ENCODE assay signal across 8 cellular contexts in the genomic region with DNA sequence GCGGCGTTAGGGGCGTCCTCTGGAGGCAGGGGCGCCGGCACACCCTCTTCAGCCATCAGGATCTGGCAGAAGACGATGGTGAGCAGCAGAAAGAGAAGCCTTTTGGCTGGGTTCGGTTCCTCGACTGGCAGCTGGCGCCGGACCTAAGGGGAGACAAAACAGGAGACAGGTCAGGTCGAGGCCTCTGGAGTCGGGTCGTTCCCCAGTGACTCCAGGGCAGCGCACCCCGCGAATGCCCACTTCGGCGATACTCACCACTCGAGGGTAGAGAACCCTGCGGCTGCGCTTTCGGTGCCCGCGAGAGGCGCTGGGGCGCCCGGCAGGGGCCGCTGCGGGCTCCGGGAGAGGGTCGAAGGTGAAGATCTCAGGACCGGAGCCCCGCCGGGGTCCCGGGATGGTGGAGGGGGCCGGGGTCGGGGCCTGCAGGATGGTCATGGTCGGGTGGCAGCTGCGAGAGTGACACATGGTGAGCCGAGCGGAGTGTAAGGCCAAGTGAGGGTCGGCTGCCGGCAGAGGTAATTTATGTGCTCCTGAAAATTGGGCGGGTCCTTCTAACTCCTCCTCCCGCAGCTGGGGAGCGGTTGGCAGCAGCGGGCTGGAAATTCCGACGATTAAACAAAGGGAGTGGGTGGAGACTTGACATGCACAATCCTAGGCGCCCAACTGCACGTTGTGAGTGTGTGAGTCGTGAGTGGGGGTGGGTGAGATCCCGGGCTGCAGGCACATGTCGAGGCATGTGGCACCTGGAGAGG. TPM values are rescaled to one million over a fixed set of nuclear protein-coding genes. Genes with fewer than 3 reads are reported as not detected.
DNase-seq lines count a peak whose midpoint lies in the region; ATAC-seq and TF ChIP-seq lines count a peak whose summit lies in the region.

Gene IER3 (minus strand): TSS at position 494 of the 752 bp plus-strand sequence. CDS start 29 bp downstream, at position 465.

- WGBS in trophoblast cell (ENCODE audit: extremely low coverage, insufficient coverage, insufficient read length), result no CpG with 5 or more reads among the region's 54 CpGs
- WGBS in transverse colon (ENCODE audit: low coverage in 1 of 2), 2 donors, result 0 to 2% methylated on average over 4 to 46 of the region's 54 CpGs

- peak within 1 kb of the TSS; percentile 77 for H2BK120ac ChIP-seq in trophoblast cell (ENCODE audit: insufficient read depth, low read length, poor library complexity)

- H3K23ac ChIP-seq in trophoblast cell (ENCODE audit: low read length), result no peak within 1 kb of the TSS

- H3K14ac ChIP-seq in trophoblast cell (ENCODE audit: low read length), result peak within 1 kb of the TSS; percentile 78

- peak; percentile 99 for TF ChIP-seq POLR2A in transverse colon (IDR thresholded peaks at IDR 0.05)

- H3K27me3 ChIP-seq in trophoblast cell (ENCODE audit: insufficient read depth, low read length) (no peaks in the 10 kb centered on the region), transverse colon (no peaks in the 10 kb centered on the region)

- TF ChIP-seq CTCF in GM12874 (IDR thresholded peaks at IDR 0.05; ENCODE audit: insufficient read depth, low read depth, low read length), result peak; percentile 76
- TF ChIP-seq CTCF in transverse colon (IDR thresholded peaks at IDR 0.05), result peak; percentile 59 to 83 (median 71)

- H3K27ac ChIP-seq in trophoblast cell (ENCODE audit: low read depth, low read length), result peak within 1 kb of the TSS; percentile 92
- peak within 1 kb of the TSS; percentile 96 to 98 (median 98) for H3K27ac ChIP-seq in transverse colon

- H2AK5ac ChIP-seq in trophoblast cell (ENCODE audit: low read length), result peak within 1 kb of the TSS; percentile 70

- H3K9me3 ChIP-seq in trophoblast cell (ENCODE audit: insufficient read depth, low read depth, low read length) (no peaks in the 10 kb centered on the region), transverse colon (no peaks in the 10 kb centered on the region)

- H4K12ac ChIP-seq in trophoblast cell (ENCODE audit: low read depth, low read length), result peak within 1 kb of the TSS; percentile 81

- peak; percentile 3; the same call in 2 of the 3 replicates for ATAC-seq in SK-N-SH treated with all-trans-retinoic acid at 6 μM for 48 hours
- no peak for ATAC-seq in HG03521 (IDR thresholded peaks at IDR 0.05; ENCODE audit: unreplicated experiment)

- peak within 1 kb of the TSS; percentile 91 for H3K4ac ChIP-seq in trophoblast cell (ENCODE audit: low read depth, low read length)

- peak within 1 kb of the TSS; percentile 97 for H3K9ac ChIP-seq in trophoblast cell (ENCODE audit: low read length)

- H3K36me3 ChIP-seq in trophoblast cell (ENCODE audit: control insufficient read depth in 1 of 2, insufficient read depth in 2 of 2, low read length in 2 of 2) (peaks cover 18 to 21% of the 10 kb centered on the region in 2 experiments), transverse colon (peaks cover 0 to 12% (median 4%) of the 10 kb centered on the region in 4 donors)

- no peak for TF ChIP-seq EP300 in transverse colon (IDR thresholded peaks at IDR 0.05; ENCODE audit: low read depth)

- H3K18ac ChIP-seq in trophoblast cell (ENCODE audit: low read length), result peak within 1 kb of the TSS; percentile 94

- H2AFZ ChIP-seq in trophoblast cell (ENCODE audit: insufficient read depth, low read length, poor library complexity), result peak within 1 kb of the TSS; percentile 3

- H3K4me2 ChIP-seq in trophoblast cell (ENCODE audit: low read length), result peak within 1 kb of the TSS; percentile 67

- peak within 1 kb of the TSS; percentile 93 for H2BK12ac ChIP-seq in trophoblast cell (ENCODE audit: low read length)

- peaks cover 18 to 20% of the 10 kb centered on the region in 2 experiments for H3K4me1 ChIP-seq in trophoblast cell (ENCODE audit: control insufficient read depth in 1 of 2, insufficient read depth in 2 of 2, low read length in 2 of 2)
- H3K4me1 ChIP-seq in transverse colon, result peaks cover 22 to 62% (median 45%) of the 10 kb centered on the region in 4 donors

- H3K79me2 ChIP-seq in trophoblast cell (ENCODE audit: control insufficient read depth, insufficient read depth, low read length, poor library complexity), result peaks cover 20% of the 10 kb centered on the region

- H2BK5ac ChIP-seq in trophoblast cell (ENCODE audit: low read depth, low read length, poor library complexity), result peak within 1 kb of the TSS; percentile 93

- H4K91ac ChIP-seq in trophoblast cell (ENCODE audit: low read depth, low read length), result peak within 1 kb of the TSS; percentile 83

- DNase-seq in KG1 (lab: John Stamatoyannopoulos, UW), result peak; percentile 42
- peak; percentile 76 for DNase-seq in activated naive CD8-positive, alpha-beta T cell treated with anti-CD3 and anti-CD28 coated beads, Interleukin-2, amount 50 U/mL, for 16 hours (ENCODE audit: low read depth, low spot score)
- DNase-seq in cardiac septum (ENCODE audit: low spot score), result peak; percentile 97
- peak; percentile 89 to 93 for DNase-seq in trophoblast cell
- peak; percentile 93 for DNase-seq in transverse colon

- in situ Hi-C loops in transverse colon (cut with MboI; ENCODE audit: low pct_ligation_motif_present in 1 of 4, low pct_unique_long_range_greater_than_20kb in 1 of 4, low sequenced_read_pairs in 3 of 4), result loop anchor here in 2 of 4 donors (10.0 to 25.0 kb wide), 2 partner anchors 81 to 143 kb away; partner anchors contain the start of gene DDR1 (in 2 of the 2)

- peak within 1 kb of the TSS; percentile 85 for H4K8ac ChIP-seq in trophoblast cell (ENCODE audit: low read depth, low read length)

- peaks cover 42% of the 10 kb centered on the region for H3K79me1 ChIP-seq in trophoblast cell (ENCODE audit: low read length)

- intact Hi-C loops in cardiac septum (cut with DNase I), result loop anchor here (5.0 kb wide), 1 partner anchor 78 kb away; no protein-coding TSS in a partner anchor
- intact Hi-C loops in transverse colon (cut with DNase I; ENCODE audit: low total_unique reads), result loop anchor here (5.0 kb wide), 2 partner anchors 83 to 133 kb away; no protein-coding TSS in a partner anchor

- peak within 1 kb of the TSS; percentile 83 for H3K4me3 ChIP-seq in trophoblast cell (ENCODE audit: low read depth, low read length)
- H3K4me3 ChIP-seq in transverse colon, result peak within 1 kb of the TSS; percentile 54 to 87 (median 78)

TF ChIP-seq in SK-N-SH treated with all-trans-retinoic acid at 6 μM for 48 hours, 23 proteins besides CTCF, POLR2A, EP300 and RAD21 (continues in another document):
- TF ChIP-seq ISL1 (CRISPR knock-in tag; IDR thresholded peaks at IDR 0.05), result no peak
- no peak for TF ChIP-seq ZC3H10 (CRISPR knock-in tag; IDR thresholded peaks at IDR 0.05)
- TF ChIP-seq ZNF70 (CRISPR knock-in tag; IDR thresholded peaks at IDR 0.05), result no peak
- no peak for TF ChIP-seq TCF4 (CRISPR knock-in tag; IDR thresholded peaks at IDR 0.05; ENCODE audit: borderline replicate concordance)
- no peak for TF ChIP-seq BACH2 (CRISPR knock-in tag; IDR thresholded peaks at IDR 0.05; ENCODE audit: borderline replicate concordance)
- TF ChIP-seq ARNTL (CRISPR knock-in tag; IDR thresholded peaks at IDR 0.05; ENCODE audit: borderline replicate concordance, low read depth), result no peak
- no peak for TF ChIP-seq GLIS3 (CRISPR knock-in tag; IDR thresholded peaks at IDR 0.05)
- TF ChIP-seq CSDC2 (CRISPR knock-in tag; IDR thresholded peaks at IDR 0.05), result no peak
- TF ChIP-seq, protein P1, sequence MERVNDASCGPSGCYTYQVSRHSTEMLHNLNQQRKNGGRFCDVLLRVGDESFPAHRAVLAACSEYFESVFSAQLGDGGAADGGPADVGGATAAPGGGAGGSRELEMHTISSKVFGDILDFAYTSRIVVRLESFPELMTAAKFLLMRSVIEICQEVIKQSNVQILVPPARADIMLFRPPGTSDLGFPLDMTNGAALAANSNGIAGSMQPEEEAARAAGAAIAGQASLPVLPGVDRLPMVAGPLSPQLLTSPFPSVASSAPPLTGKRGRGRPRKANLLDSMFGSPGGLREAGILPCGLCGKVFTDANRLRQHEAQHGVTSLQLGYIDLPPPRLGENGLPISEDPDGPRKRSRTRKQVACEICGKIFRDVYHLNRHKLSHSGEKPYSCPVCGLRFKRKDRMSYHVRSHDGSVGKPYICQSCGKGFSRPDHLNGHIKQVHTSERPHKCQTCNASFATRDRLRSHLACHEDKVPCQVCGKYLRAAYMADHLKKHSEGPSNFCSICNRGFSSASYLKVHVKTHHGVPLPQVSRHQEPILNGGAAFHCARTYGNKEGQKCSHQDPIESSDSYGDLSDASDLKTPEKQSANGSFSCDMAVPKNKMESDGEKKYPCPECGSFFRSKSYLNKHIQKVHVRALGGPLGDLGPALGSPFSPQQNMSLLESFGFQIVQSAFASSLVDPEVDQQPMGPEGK (CRISPR knock-in tag; IDR thresholded peaks at IDR 0.05; ENCODE audit: borderline replicate concordance), result no peak
- TF ChIP-seq CREB5 (CRISPR knock-in tag; IDR thresholded peaks at IDR 0.05; ENCODE audit: low read depth), result no peak
- TF ChIP-seq SNAI2 (CRISPR knock-in tag; IDR thresholded peaks at IDR 0.05), result no peak
- TF ChIP-seq ZFP3 (CRISPR knock-in tag; IDR thresholded peaks at IDR 0.05), result no peak
- TF ChIP-seq, protein P2, sequence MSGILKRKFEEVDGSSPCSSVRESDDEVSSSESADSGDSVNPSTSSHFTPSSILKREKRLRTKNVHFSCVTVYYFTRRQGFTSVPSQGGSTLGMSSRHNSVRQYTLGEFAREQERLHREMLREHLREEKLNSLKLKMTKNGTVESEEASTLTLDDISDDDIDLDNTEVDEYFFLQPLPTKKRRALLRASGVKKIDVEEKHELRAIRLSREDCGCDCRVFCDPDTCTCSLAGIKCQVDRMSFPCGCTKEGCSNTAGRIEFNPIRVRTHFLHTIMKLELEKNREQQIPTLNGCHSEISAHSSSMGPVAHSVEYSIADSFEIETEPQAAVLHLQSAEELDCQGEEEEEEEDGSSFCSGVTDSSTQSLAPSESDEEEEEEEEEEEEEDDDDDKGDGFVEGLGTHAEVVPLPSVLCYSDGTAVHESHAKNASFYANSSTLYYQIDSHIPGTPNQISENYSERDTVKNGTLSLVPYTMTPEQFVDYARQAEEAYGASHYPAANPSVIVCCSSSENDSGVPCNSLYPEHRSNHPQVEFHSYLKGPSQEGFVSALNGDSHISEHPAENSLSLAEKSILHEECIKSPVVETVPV (CRISPR knock-in tag; IDR thresholded peaks at IDR 0.05), result no peak
- no peak for TF ChIP-seq ESRRG (CRISPR knock-in tag; IDR thresholded peaks at IDR 0.05)
- TF ChIP-seq ZFP30 (CRISPR knock-in tag; IDR thresholded peaks at IDR 0.05), result no peak

RNA-seq across cellular contexts. Expression of gene IER3, which starts in this region (rescaled TPM):
- total RNA-seq in cardiac septum (285 TPM), transverse colon (100 to 1,000 TPM in 1 of 4 donors, 10 to 100 TPM in 3; 21.1 to 100 (median 84.6) TPM)
- 366 and 374 TPM in 2 replicates for polyA plus RNA-seq in trophoblast cell (2013)

Comparison
In these comparisons a context has a peak if more than half of its experiments do, and no peak if none do; other contexts are left out.
1. DNase-seq: peak in every context shown above with its lines; median percentile 97 in cardiac septum; 93 in transverse colon; 91 in trophoblast cell; 76 in activated naive CD8-positive, alpha-beta T cell treated with anti-CD3 and anti-CD28 coated beads, Interleukin-2, amount 50 U/mL, for 16 hours; 42 in KG1.